ENCODE assay signal across 2 cellular contexts in the genomic region with DNA sequence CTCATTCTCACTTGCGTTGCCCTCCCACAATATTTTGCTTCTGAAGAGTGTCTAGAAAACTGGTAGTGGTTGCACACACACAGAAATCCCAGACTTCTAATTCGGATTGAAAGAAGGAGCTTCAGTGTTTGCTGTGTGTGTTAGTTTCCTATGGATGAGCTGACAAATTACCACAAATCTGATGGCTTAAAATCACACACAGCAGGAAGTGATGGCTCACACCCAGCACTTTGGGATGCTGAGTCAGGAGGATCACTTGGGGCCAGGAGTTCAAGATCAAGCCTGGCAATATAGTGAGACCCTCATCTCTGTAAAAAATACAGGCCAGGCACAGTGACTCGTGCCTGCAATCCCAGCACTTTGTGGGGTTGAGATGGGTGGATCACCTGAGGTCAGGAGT.
TF ChIP-seq lines count a peak whose summit lies in the region.

No MANE protein-coding gene starts in this region.

TF ChIP-seq in GM12891, 5 proteins besides CTCF, POLR2A, EP300 and RAD21:
- TF ChIP-seq PAX5 (IDR thresholded peaks at IDR 0.05; ENCODE audit: insufficient read depth, low read length, severe bottlenecking) = no peak
- TF ChIP-seq POU2F2 (IDR thresholded peaks at IDR 0.05; ENCODE audit: low read depth, low read length) = no peak
- no peak for TF ChIP-seq TAF1 (IDR thresholded peaks at IDR 0.05; ENCODE audit: low read depth, low read length)

TF ChIP-seq in HepG2, 621 proteins besides CTCF, POLR2A, EP300 and RAD21:
- TF ChIP-seq MAFK (conservative IDR thresholded peaks at IDR 0.05 in 1 of 2, IDR thresholded peaks at IDR 0.05 in 1 of 2; ENCODE audit: low read length in 2 of 2) = peak in 1 of 2 experiments; percentile 37; a peak in 1 of 4 replicates
- no peak for TF ChIP-seq FOXC1 (CRISPR knock-in tag; IDR thresholded peaks at IDR 0.05; ENCODE audit: borderline replicate concordance)
- 0 out of 2 replicates have a peak, but pooled peaks have one; percentile 4 for TF ChIP-seq MAFF (IDR thresholded peaks at IDR 0.05; ENCODE audit: low read depth, low read length)
